1 cellular context compared by ENCODE assay signal in the genomic region with DNA sequence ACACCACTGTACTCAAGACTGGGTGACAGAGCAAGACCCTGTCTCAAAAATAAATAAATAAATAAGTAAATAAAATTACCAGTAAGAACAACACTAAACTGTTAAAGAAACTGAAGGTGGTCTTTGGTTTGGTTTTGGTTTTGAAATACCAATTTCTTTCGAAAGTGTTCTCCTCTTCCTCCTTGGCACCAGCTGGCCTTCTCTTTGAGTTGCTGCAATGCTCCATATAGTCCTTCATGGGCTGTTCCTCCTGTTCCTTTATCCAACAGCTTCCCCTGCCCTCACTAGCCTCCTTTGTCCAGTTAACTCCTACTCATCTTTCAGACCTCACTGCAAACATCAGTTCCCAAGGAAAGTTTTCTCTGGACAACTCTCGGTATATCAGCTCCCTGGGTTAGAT.
TF ChIP-seq lines count a peak whose summit lies in the region.

No MANE protein-coding gene starts in this region.

TF ChIP-seq in HepG2, 621 proteins besides CTCF, POLR2A, EP300 and RAD21:
- TF ChIP-seq, protein P1, sequence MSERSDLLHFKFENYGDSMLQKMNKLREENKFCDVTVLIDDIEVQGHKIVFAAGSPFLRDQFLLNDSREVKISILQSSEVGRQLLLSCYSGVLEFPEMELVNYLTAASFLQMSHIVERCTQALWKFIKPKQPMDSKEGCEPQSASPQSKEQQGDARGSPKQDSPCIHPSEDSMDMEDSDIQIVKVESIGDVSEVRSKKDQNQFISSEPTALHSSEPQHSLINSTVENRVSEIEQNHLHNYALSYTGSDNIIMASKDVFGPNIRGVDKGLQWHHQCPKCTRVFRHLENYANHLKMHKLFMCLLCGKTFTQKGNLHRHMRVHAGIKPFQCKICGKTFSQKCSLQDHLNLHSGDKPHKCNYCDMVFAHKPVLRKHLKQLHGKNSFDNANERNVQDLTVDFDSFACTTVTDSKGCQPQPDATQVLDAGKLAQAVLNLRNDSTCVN (CRISPR knock-in tag; IDR thresholded peaks at IDR 0.05; ENCODE audit: borderline replicate concordance): no peak
- TF ChIP-seq, protein P2, sequence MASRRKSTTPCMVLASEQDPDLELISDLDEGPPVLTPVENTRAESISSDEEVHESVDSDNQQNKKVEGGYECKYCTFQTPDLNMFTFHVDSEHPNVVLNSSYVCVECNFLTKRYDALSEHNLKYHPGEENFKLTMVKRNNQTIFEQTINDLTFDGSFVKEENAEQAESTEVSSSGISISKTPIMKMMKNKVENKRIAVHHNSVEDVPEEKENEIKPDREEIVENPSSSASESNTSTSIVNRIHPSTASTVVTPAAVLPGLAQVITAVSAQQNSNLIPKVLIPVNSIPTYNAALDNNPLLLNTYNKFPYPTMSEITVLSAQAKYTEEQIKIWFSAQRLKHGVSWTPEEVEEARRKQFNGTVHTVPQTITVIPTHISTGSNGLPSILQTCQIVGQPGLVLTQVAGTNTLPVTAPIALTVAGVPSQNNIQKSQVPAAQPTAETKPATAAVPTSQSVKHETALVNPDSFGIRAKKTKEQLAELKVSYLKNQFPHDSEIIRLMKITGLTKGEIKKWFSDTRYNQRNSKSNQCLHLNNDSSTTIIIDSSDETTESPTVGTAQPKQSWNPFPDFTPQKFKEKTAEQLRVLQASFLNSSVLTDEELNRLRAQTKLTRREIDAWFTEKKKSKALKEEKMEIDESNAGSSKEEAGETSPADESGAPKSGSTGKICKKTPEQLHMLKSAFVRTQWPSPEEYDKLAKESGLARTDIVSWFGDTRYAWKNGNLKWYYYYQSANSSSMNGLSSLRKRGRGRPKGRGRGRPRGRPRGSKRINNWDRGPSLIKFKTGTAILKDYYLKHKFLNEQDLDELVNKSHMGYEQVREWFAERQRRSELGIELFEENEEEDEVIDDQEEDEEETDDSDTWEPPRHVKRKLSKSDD (CRISPR knock-in tag; IDR thresholded peaks at IDR 0.05; ENCODE audit: low read depth): no peak
- TF ChIP-seq AGO1 (IDR thresholded peaks at IDR 0.05; ENCODE audit: low read depth, low read length, poor library complexity, severe bottlenecking): no peak
- no peak for TF ChIP-seq ZNF281 (CRISPR knock-in tag; IDR thresholded peaks at IDR 0.05; ENCODE audit: borderline replicate concordance)
